ENCODE assay signal across 18 cellular contexts in genomic region chr4:7810792-7811535, GRCh38.
A peak's percentile ranks its signal among the peaks of the same experiment; 100 is the strongest.
DNase-seq lines count a peak whose midpoint lies in the region; ATAC-seq, FAIRE-seq and TF ChIP-seq lines count a peak whose summit lies in the region.
"Had no signal": no experiment of that assay in that cellular context is flagged by ENCODE, and none has a peak within 500 bp of the region (broad histone marks: within the 10 kb centered on the region; RNA-seq: fewer than 3 reads in every experiment).

No MANE protein-coding gene starts in this region.

- H3K4me3 ChIP-seq in SJCRH30, result peak overlapping the region; percentile 48
- no peak overlapping the region for H3K4me3 ChIP-seq in fibroblast of lung (replicated peaks in 1 of 4; ENCODE audit: control extremely low read depth in 1 of 4, insufficient read depth in 1 of 4, low read depth in 3 of 4, low read length in 4 of 4)
- no peak overlapping the region for H3K4me3 ChIP-seq in mucosa of stomach (ENCODE audit: low read length)
- no peak overlapping the region for H3K4me3 ChIP-seq in suprapubic skin
- no peak overlapping the region for H3K4me3 ChIP-seq in pancreas
- H3K4me3 ChIP-seq: psoas muscle had no signal

- H3K9ac ChIP-seq in fibroblast of lung (ENCODE audit: insufficient read depth, low read length) (peak overlapping the region; percentile 11), mucosa of stomach (ENCODE audit: low read length) (peak overlapping the region; percentile 51)

- no peak overlapping the region for H3K4me2 ChIP-seq in fibroblast of lung (ENCODE audit: extremely low read depth, insufficient read depth, low read length)

- no peak for DNase-seq in SJCRH30
- no peak for DNase-seq in fibroblast of lung (ENCODE audit: low read depth in 2 of 2)
- no peak for DNase-seq in suprapubic skin (ENCODE audit: low spot score in 2 of 2)
- no peak for DNase-seq in DMS 273 (lab: John Stamatoyannopoulos, UW; ENCODE audit: unreplicated experiment)
- no peak for DNase-seq in stimulated activated CD4-positive, alpha-beta T cell treated with anti-CD3 and anti-CD28 coated beads, Interleukin-1b, Interleukin-23, amount 100 ng/mL, for 48 hours
- no peak for DNase-seq in pancreas
- DNase-seq in C1 segment of cervical spinal cord (lab: John Stamatoyannopoulos, UW), result no peak
- DNase-seq: activated CD4-positive, CD25-positive, alpha-beta regulatory T cell; activated CD8-positive, alpha-beta memory T cell treated with anti-CD3 and anti-CD28 coated beads, Interleukin-2, amount 10 ng/mL, durations not matched to agents 7 days and 5 days; activated gamma-delta T cell; BE2C; foreskin keratinocyte; MM.1S; NCI-H2107; NCI-H774; T-helper 1 cell had no signal

- H3K27me3 ChIP-seq in SJCRH30 (no peaks in the 10 kb centered on the region), fibroblast of lung (ENCODE audit: control insufficient read depth, insufficient read depth, low read length) (no peaks in the 10 kb centered on the region), mucosa of stomach (ENCODE audit: control insufficient read depth, insufficient read depth, low read length) (no peaks in the 10 kb centered on the region), suprapubic skin (no peaks in the 10 kb centered on the region), pancreas (no peaks in the 10 kb centered on the region)
- H3K27me3 ChIP-seq: BE2C, foreskin keratinocyte had no signal

- TF ChIP-seq POLR2A in suprapubic skin (IDR thresholded peaks at IDR 0.05), result no peak

- peaks cover 3% of the 10 kb centered on the region for H3K79me2 ChIP-seq in fibroblast of lung (ENCODE audit: control insufficient read depth, insufficient read depth, low read length)

- TF ChIP-seq CTCF in fibroblast of lung (conservative IDR thresholded peaks at IDR 0.05 in 1 of 2, IDR thresholded peaks at IDR 0.05 in 1 of 2; ENCODE audit: low read depth in 1 of 2, low read length in 2 of 2) (no peak), suprapubic skin (IDR thresholded peaks at IDR 0.05) (no peak), pancreas (IDR thresholded peaks at IDR 0.05) (no peak)

- no peak overlapping the region for H2AFZ ChIP-seq in fibroblast of lung (ENCODE audit: low read length)

- no peak for FAIRE-seq in pancreas (lab: Jason Lieb, UNC)

- peak overlapping the region; percentile 96 for H3K27ac ChIP-seq in SJCRH30
- peak overlapping the region; percentile 65 for H3K27ac ChIP-seq in fibroblast of lung (ENCODE audit: insufficient read depth, low read length)
- peak overlapping the region; percentile 45 for H3K27ac ChIP-seq in suprapubic skin
- no peak overlapping the region for H3K27ac ChIP-seq in pancreas
- H3K27ac ChIP-seq: foreskin keratinocyte, psoas muscle had no signal

- WGBS in suprapubic skin, result 82% methylated on average over 34 of the region's 35 CpGs
- WGBS in pancreas, 2 donors, result 90 to 92% methylated on average over 35 of the region's 35 CpGs

- H3K9me3 ChIP-seq in SJCRH30 (replicated peaks) (no peaks in the 10 kb centered on the region), fibroblast of lung (ENCODE audit: control insufficient read depth, insufficient read depth, low read depth, low read length) (no peaks in the 10 kb centered on the region), mucosa of stomach (ENCODE audit: control insufficient read depth, low read length) (no peaks in the 10 kb centered on the region), suprapubic skin (no peaks in the 10 kb centered on the region), pancreas (no peaks in the 10 kb centered on the region)
- H3K9me3 ChIP-seq: BE2C, psoas muscle had no signal

- no peaks in the 10 kb centered on the region for H4K20me1 ChIP-seq in fibroblast of lung (ENCODE audit: control insufficient read depth, extremely low read depth, insufficient read depth, low read length)

- no peak for TF ChIP-seq EP300 in suprapubic skin (IDR thresholded peaks at IDR 0.05)

- H3K4me1 ChIP-seq in SJCRH30, result peaks cover 55% of the 10 kb centered on the region
- H3K4me1 ChIP-seq in fibroblast of lung (ENCODE audit: control insufficient read depth, extremely low read depth, insufficient read depth, low read length), result peaks cover 18% of the 10 kb centered on the region
- H3K4me1 ChIP-seq in mucosa of stomach (ENCODE audit: control insufficient read depth, insufficient read depth, low read length), result peaks cover 37% of the 10 kb centered on the region
- peaks cover 16% of the 10 kb centered on the region for H3K4me1 ChIP-seq in suprapubic skin
- peaks cover 11 to 31% (median 13%) of the 10 kb centered on the region in 3 donors for H3K4me1 ChIP-seq in pancreas
- H3K4me1 ChIP-seq: BE2C had no signal

- ATAC-seq in pancreas, result no peak
- ATAC-seq: activated CD8-positive, alpha-beta memory T cell treated with anti-CD3 and anti-CD28 coated beads, Interleukin-2, amount 10 ng/mL, durations not matched to agents 7 days and 5 days; foreskin keratinocyte had no signal

- H3K36me3 ChIP-seq in SJCRH30, result peaks cover 8% of the 10 kb centered on the region; the same call in 1 of the 2 replicates
- H3K36me3 ChIP-seq in fibroblast of lung (ENCODE audit: control insufficient read depth, insufficient read depth, low read length), result peaks cover 13% of the 10 kb centered on the region
- H3K36me3 ChIP-seq in mucosa of stomach (ENCODE audit: control insufficient read depth, insufficient read depth, low read length), result peaks cover 5% of the 10 kb centered on the region
- peaks cover 44% of the 10 kb centered on the region for H3K36me3 ChIP-seq in suprapubic skin
- peaks cover 0 to 6% (median 0%) of the 10 kb centered on the region in 3 donors for H3K36me3 ChIP-seq in pancreas

- intact Hi-C loops in pancreas (cut with DNase I), result no loop called here

Comparison
In these comparisons a context has a peak if more than half of its experiments do, and no peak if none do; other contexts are left out.
1. H3K27ac ChIP-seq: peak in SJCRH30 (single experiment), fibroblast of lung (single experiment) and suprapubic skin (single experiment); none in pancreas (0 of 4).